Comparison of ENCODE assay signal across 9 cellular contexts in genomic region chr3:24830230-24831152, GRCh38.
DNase-seq lines count a peak whose midpoint lies in the region; ATAC-seq and TF ChIP-seq lines count a peak whose summit lies in the region.
"Had no signal": no experiment of that assay in that cellular context is flagged by ENCODE, and none has a peak within 500 bp of the region (broad histone marks: within the 10 kb centered on the region; RNA-seq: fewer than 3 reads in every experiment).

No MANE protein-coding gene starts in this region.

- H3K27me3 ChIP-seq in mammary epithelial cell (ENCODE audit: insufficient read depth, low read length), result peaks cover 7% of the 10 kb centered on the region
- peaks cover 0 to 31% (median 11%) of the 10 kb centered on the region in 3 donors for H3K27me3 ChIP-seq in stomach

- H3K4me3 Mint-ChIP-seq in activated CD4-positive, alpha-beta memory T cell treated with anti-CD3 and anti-CD28 coated beads, Interleukin-2, amount 10 ng/mL, durations not matched to agents 7 days and 5 days, result no peak overlapping the region

- TF ChIP-seq CTCF in mammary epithelial cell (conservative IDR thresholded peaks at IDR 0.05 in 1 of 2, IDR thresholded peaks at IDR 0.05 in 1 of 2; ENCODE audit: extremely low read depth in 1 of 2, insufficient read depth in 1 of 2, low read depth in 1 of 2, low read length in 2 of 2) (no peak), stomach (IDR thresholded peaks at IDR 0.05) (no peak)

- peak overlapping the region; percentile 14 to 43 (median 38) for H3K4me3 ChIP-seq in mammary epithelial cell (replicated peaks in 1 of 3; ENCODE audit: insufficient read depth in 1 of 3, low read depth in 2 of 3, low read length in 3 of 3)
- H3K4me3 ChIP-seq in stomach, result peak overlapping the region; percentile 58 to 75 (median 68)

- peak; percentile 18 for DNase-seq in NCI-H1105 (lab: John Stamatoyannopoulos, UW)
- no peak for DNase-seq in mammary epithelial cell
- DNase-seq in left kidney (ENCODE audit: low read depth, low spot score), result peak; percentile 79
- peak; percentile 30 for DNase-seq in stomach
- DNase-seq in activated CD4-positive, alpha-beta memory T cell treated with anti-CD3 and anti-CD28 coated beads, Interleukin-2, amount 10 ng/mL, durations not matched to agents 7 days and 5 days, result no peak
- DNase-seq in stimulated activated CD4-positive, alpha-beta T cell treated with anti-CD3 and anti-CD28 coated beads, Interleukin-2, amount 100 ng/mL, for 24 hours, result no peak
- DNase-seq: activated naive CD4-positive, alpha-beta T cell treated with Interleukin-2 at 50 U/mL for 16 hours; hippocampal formation had no signal

- POLR2A ChIA-PET in activated CD4-positive, alpha-beta memory T cell treated with anti-CD3 and anti-CD28 coated beads, Interleukin-2, amount 10 ng/mL, durations not matched to agents 7 days and 5 days (lab: Charles Lee), result no interaction called here

- H2AFZ ChIP-seq in mammary epithelial cell (ENCODE audit: low read depth, low read length), result peak overlapping the region; percentile 78

- H3K4me1 ChIP-seq in mammary epithelial cell (ENCODE audit: insufficient read depth, low read length) (peaks cover 12% of the 10 kb centered on the region), stomach (peaks cover 0 to 32% (median 23%) of the 10 kb centered on the region in 4 donors)

- H3K4me1 Mint-ChIP-seq in activated CD4-positive, alpha-beta memory T cell treated with anti-CD3 and anti-CD28 coated beads, Interleukin-2, amount 10 ng/mL, durations not matched to agents 7 days and 5 days, result no peaks in the 10 kb centered on the region

- H3K36me3 Mint-ChIP-seq in activated CD4-positive, alpha-beta memory T cell treated with anti-CD3 and anti-CD28 coated beads, Interleukin-2, amount 10 ng/mL, durations not matched to agents 7 days and 5 days (ENCODE audit: low read depth), result no peaks in the 10 kb centered on the region

- H3K9me3 Mint-ChIP-seq in activated CD4-positive, alpha-beta memory T cell treated with anti-CD3 and anti-CD28 coated beads, Interleukin-2, amount 10 ng/mL, durations not matched to agents 7 days and 5 days, result no peaks in the 10 kb centered on the region

- H3K36me3 ChIP-seq in mammary epithelial cell (ENCODE audit: insufficient read depth, low read length) (no peaks in the 10 kb centered on the region), stomach (no peaks in the 10 kb centered on the region)

- no peak overlapping the region for H3K27ac ChIP-seq in mammary epithelial cell (ENCODE audit: insufficient read depth, low read depth, low read length)
- H3K27ac ChIP-seq in stomach, result peak overlapping the region in 1 of 5 donors; percentile 62

- CTCF ChIA-PET in mammary epithelial cell (lab: Charles Lee; ENCODE audit: low non-redundant PET), result no interaction called here
- CTCF ChIA-PET in activated CD4-positive, alpha-beta memory T cell treated with anti-CD3 and anti-CD28 coated beads, Interleukin-2, amount 10 ng/mL, durations not matched to agents 7 days and 5 days (lab: Charles Lee), result no interaction called here

- intact Hi-C loops in mammary epithelial cell (cut with micrococcal nuclease), result no loop called here
- intact Hi-C loops in stomach (cut with DNase I; ENCODE audit: low total_unique reads), result no loop called here

- TF ChIP-seq EP300 in stomach (IDR thresholded peaks at IDR 0.05), result no peak

- BruUV-seq in mammary epithelial cell (replicated peaks; lab: Mats Ljungman, UMichigan), result no TSS peak

- dilution Hi-C loops in mammary epithelial cell (cut with HindIII; ENCODE audit: low sequenced_read_pairs), result no loop called here

- H3K4me2 ChIP-seq in mammary epithelial cell (ENCODE audit: insufficient read depth, low read depth, low read length), result peak overlapping the region; percentile 98

- H3K27ac Mint-ChIP-seq in activated CD4-positive, alpha-beta memory T cell treated with anti-CD3 and anti-CD28 coated beads, Interleukin-2, amount 10 ng/mL, durations not matched to agents 7 days and 5 days, result no peak overlapping the region

- no peaks in the 10 kb centered on the region for H4K20me1 ChIP-seq in mammary epithelial cell (ENCODE audit: insufficient read depth, low read length)

- H3K27me3 Mint-ChIP-seq in activated CD4-positive, alpha-beta memory T cell treated with anti-CD3 and anti-CD28 coated beads, Interleukin-2, amount 10 ng/mL, durations not matched to agents 7 days and 5 days, result peaks cover 13% of the 10 kb centered on the region

- 82% methylated on average over 9 of the region's 35 CpGs for WGBS in mammary epithelial cell (ENCODE audit: low coverage, missing lambda C conversion rate)
- WGBS in stomach, 5 donors, result 8 to 16% (median 13%) methylated on average over 22 to 35 of the region's 35 CpGs

- TF ChIP-seq POLR2A in stomach (IDR thresholded peaks at IDR 0.05), result no peak

- H3K79me2 ChIP-seq in mammary epithelial cell (ENCODE audit: insufficient read depth, low read length), result no peaks in the 10 kb centered on the region

- H3K9me3 ChIP-seq in mammary epithelial cell (replicated peaks; ENCODE audit: insufficient read depth, low read length) (no peaks in the 10 kb centered on the region), stomach (no peaks in the 10 kb centered on the region)

- ATAC-seq in GM18517 (IDR thresholded peaks at IDR 0.05; ENCODE audit: unreplicated experiment), result no peak

- no peak overlapping the region for H3K9ac ChIP-seq in mammary epithelial cell (ENCODE audit: insufficient read depth, low read length)

- in situ Hi-C loops in mammary epithelial cell (cut with MboI; ENCODE audit: low sequenced_read_pairs in 2 of 2), result no loop called here

Comparison
In these comparisons a context has a peak if more than half of its experiments do, and no peak if none do; other contexts are left out.
1. DNase-seq: peak in NCI-H1105 (single experiment), left kidney (single experiment) and stomach (single experiment); none in mammary epithelial cell (single experiment), activated CD4-positive, alpha-beta memory T cell treated with anti-CD3 and anti-CD28 coated beads, Interleukin-2, amount 10 ng/mL, durations not matched to agents 7 days and 5 days (single experiment) and stimulated activated CD4-positive, alpha-beta T cell treated with anti-CD3 and anti-CD28 coated beads, Interleukin-2, amount 100 ng/mL, for 24 hours (0 of 2).